4 cellular contexts compared by ENCODE assay signal in the genomic region with DNA sequence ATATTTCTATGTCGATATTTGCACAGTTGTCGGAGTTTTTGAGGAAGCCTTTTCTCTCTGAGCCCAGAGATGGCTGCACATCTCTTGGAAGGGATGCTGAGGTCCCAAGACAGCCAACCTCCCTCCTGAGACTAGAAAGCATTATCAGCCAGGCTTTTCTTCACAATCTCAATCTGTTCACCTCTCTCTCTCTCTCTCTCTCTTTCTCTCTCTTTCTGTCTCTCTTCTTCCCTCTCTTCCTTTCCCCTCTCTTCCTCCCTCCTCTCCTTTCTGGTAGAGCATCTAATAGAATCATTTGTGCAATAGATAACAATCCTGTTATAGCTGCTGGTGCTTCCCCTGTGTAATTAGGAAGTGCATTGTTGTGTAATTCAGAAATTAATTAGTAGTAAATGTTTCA.
"Had no signal": no experiment of that assay in that cellular context is flagged by ENCODE, and none has a peak within 500 bp of the region (broad histone marks: within the 10 kb centered on the region; RNA-seq: fewer than 3 reads in every experiment).

No MANE protein-coding gene starts in this region.

- H3K4me3 ChIP-seq: K562 had no signal

- ATAC-seq: HepG2, K562 had no signal

- H3K27ac ChIP-seq: HL-60, KMS-11 had no signal
